In genomic region chr2:188193230-188193629, GRCh38 we compare ENCODE assay signal across 1 cellular context.
TF ChIP-seq lines count a peak whose summit lies in the region.

No MANE protein-coding gene starts in this region.

TF ChIP-seq in IMR-90, 13 proteins besides CTCF, POLR2A, EP300 and RAD21 (continued from another document):
- TF ChIP-seq CEBPB (IDR thresholded peaks at IDR 0.05; ENCODE audit: low read depth, low read length), result no peak
- no peak for TF ChIP-seq USF2 (IDR thresholded peaks at IDR 0.05; ENCODE audit: low read depth, low read length)
- no peak for TF ChIP-seq RCOR1 (IDR thresholded peaks at IDR 0.05; ENCODE audit: insufficient replicate concordance, low read length)
- no peak for TF ChIP-seq SMC3 (IDR thresholded peaks at IDR 0.05; ENCODE audit: low read depth, low read length)
- no peak for TF ChIP-seq CHD1 (IDR thresholded peaks at IDR 0.05; ENCODE audit: low read depth, low read length)
- TF ChIP-seq MAZ (IDR thresholded peaks at IDR 0.05; ENCODE audit: borderline replicate concordance, low read depth, low read length), result no peak
- TF ChIP-seq MXI1 (IDR thresholded peaks at IDR 0.05; ENCODE audit: borderline replicate concordance, low read depth, low read length), result no peak
- TF ChIP-seq RFX5 (IDR thresholded peaks at IDR 0.05; ENCODE audit: low read depth, low read length), result no peak
- TF ChIP-seq NFE2L2 (IDR thresholded peaks at IDR 0.05; ENCODE audit: low read depth, low read length), result no peak
- TF ChIP-seq ELK1 (IDR thresholded peaks at IDR 0.05; ENCODE audit: borderline replicate concordance, low read depth, low read length), result no peak
- no peak for TF ChIP-seq FOS (IDR thresholded peaks at IDR 0.05; ENCODE audit: low read depth, low read length)
- TF ChIP-seq MAFK (IDR thresholded peaks at IDR 0.05; ENCODE audit: low read depth, low read length), result no peak
